Comparison of ENCODE assay signal across 1 cellular context in genomic region chr1:160428655-160429054, GRCh38.
TF ChIP-seq lines count a peak whose summit lies in the region.

No MANE protein-coding gene starts in this region.

TF ChIP-seq in GM12878, 131 proteins besides CTCF, POLR2A, EP300 and RAD21 (continued from another document and continues in another):
- TF ChIP-seq CHD4 (IDR thresholded peaks at IDR 0.05) (no peak), ETV6 (conservative IDR thresholded peaks at IDR 0.05 in 1 of 2, IDR thresholded peaks at IDR 0.05 in 1 of 2; ENCODE audit: borderline replicate concordance in 1 of 2, low read depth in 1 of 2) (peak in 1 of 2 experiments; percentile 99; a peak in 2 of 4 replicates), MEF2A (IDR thresholded peaks at IDR 0.05; ENCODE audit: insufficient read depth, low read depth, low read length) (0 out of 2 replicates have a peak, but pooled peaks have one; percentile 53), WRNIP1 (IDR thresholded peaks at IDR 0.05; ENCODE audit: borderline replicate concordance, low read depth, low read length) (no peak), NR2C1 (IDR thresholded peaks at IDR 0.05) (no peak), SMAD1 (IDR thresholded peaks at IDR 0.05; ENCODE audit: low read depth, partially characterized antibody) (no peak), NFXL1 (IDR thresholded peaks at IDR 0.05; ENCODE audit: borderline replicate concordance) (no peak), EED (IDR thresholded peaks at IDR 0.05; ENCODE audit: low read depth) (peak; percentile 88), MEF2B (IDR thresholded peaks at IDR 0.05; ENCODE audit: partially characterized antibody, poor library complexity, severe bottlenecking) (no peak), HCFC1 (IDR thresholded peaks at IDR 0.05; ENCODE audit: low read length) (no peak), SMARCA5 (IDR thresholded peaks at IDR 0.05) (0 out of 2 replicates have a peak, but pooled peaks have one; percentile 9), BCL3 (IDR thresholded peaks at IDR 0.05; ENCODE audit: borderline replicate concordance, insufficient read depth, low read depth, low read length, poor library complexity, severe bottlenecking) (no peak), MLLT1 (IDR thresholded peaks at IDR 0.05) (0 out of 2 replicates have a peak, but pooled peaks have one; percentile 21), RUNX3 (IDR thresholded peaks at IDR 0.05; ENCODE audit: low read length) (peak; percentile 83), YBX1 (IDR thresholded peaks at IDR 0.05) (no peak), SKIL (IDR thresholded peaks at IDR 0.05; ENCODE audit: low read depth, poor library complexity, severe bottlenecking) (peak; percentile 68), TCF12 (IDR thresholded peaks at IDR 0.05; ENCODE audit: low read depth, low read length) (no peak), ASH2L (IDR thresholded peaks at IDR 0.05; ENCODE audit: borderline replicate concordance, low read depth) (no peak), IKZF1 (conservative IDR thresholded peaks at IDR 0.05) (peak; percentile 92), BCLAF1 (IDR thresholded peaks at IDR 0.05) (no peak), MXI1 (IDR thresholded peaks at IDR 0.05; ENCODE audit: low read depth, low read length) (no peak), STAT1 (conservative IDR thresholded peaks at IDR 0.05) (no peak), TARDBP (IDR thresholded peaks at IDR 0.05; ENCODE audit: borderline replicate concordance) (no peak), ZNF592 (IDR thresholded peaks at IDR 0.05) (0 out of 2 replicates have a peak, but pooled peaks have one; percentile 4), RBBP5 (conservative IDR thresholded peaks at IDR 0.05) (no peak), ATF3 (IDR thresholded peaks at IDR 0.05; ENCODE audit: borderline replicate concordance, extremely low read depth, low read depth, low read length) (no peak), SMC3 (IDR thresholded peaks at IDR 0.05; ENCODE audit: borderline replicate concordance, low read length) (peak; percentile 96), CREB1 (IDR thresholded peaks at IDR 0.05; ENCODE audit: low read depth) (peak; percentile 19; the same call in 1 of the 2 replicates), POLR2AphosphoS2 (IDR thresholded peaks at IDR 0.05; ENCODE audit: low read depth, low read length) (no peak), E4F1 (IDR thresholded peaks at IDR 0.05; ENCODE audit: borderline replicate concordance, partially characterized antibody) (no peak), ATF7 (IDR thresholded peaks at IDR 0.05; ENCODE audit: low read depth) (peak; percentile 58), IKZF2 (IDR thresholded peaks at IDR 0.05) (peak; percentile 96), USF2 (IDR thresholded peaks at IDR 0.05; ENCODE audit: borderline replicate concordance, low read depth, low read length) (no peak), NBN (IDR thresholded peaks at IDR 0.05) (peak; percentile 32; the same call in 1 of the 2 replicates), IRF5 (IDR thresholded peaks at IDR 0.05; ENCODE audit: borderline replicate concordance) (no peak), YY1 (IDR thresholded peaks at IDR 0.05; ENCODE audit: low read depth, low read length) (peak; percentile 72), NR2F1 (conservative IDR thresholded peaks at IDR 0.05) (no peak), ATF2 (IDR thresholded peaks at IDR 0.05; ENCODE audit: low read length) (peak; percentile 68; the same call in 1 of the 2 replicates), SREBF1 (IDR thresholded peaks at IDR 0.05; ENCODE audit: low read length) (no peak)
